Comparison of ENCODE assay signal across 8 cellular contexts in genomic region chr2:230412369-230412706, GRCh38. TPM values are rescaled to one million over a fixed set of nuclear protein-coding genes. Genes with fewer than 3 reads are reported as not detected.
A peak's percentile ranks its signal among the peaks of the same experiment; 100 is the strongest.
DNase-seq lines count a peak whose midpoint lies in the region; ATAC-seq and TF ChIP-seq lines count a peak whose summit lies in the region.

No MANE protein-coding gene starts in this region.

- intact Hi-C loops in natural killer cell (cut with micrococcal nuclease): loop anchor here (10.0 kb wide), 2 partner anchors 202 to 382 kb away; no protein-coding TSS in a partner anchor

- H3K4me3 ChIP-seq in BLaER1 (peak overlapping the region; percentile 78), LNCaP clone FGC (ENCODE audit: low read depth, low read length) (peak overlapping the region; percentile 59), cardiac fibroblast (replicated peaks in 1 of 2; ENCODE audit: low read depth in 2 of 2, low read length in 2 of 2) (peak overlapping the region; percentile 63 to 67)

- H3K9ac ChIP-seq in BLaER1: peak overlapping the region; percentile 91

- H3K27ac Mint-ChIP-seq in natural killer cell: peak overlapping the region; percentile 98 to 99

- in situ Hi-C loops in G401 (cut with HindIII; ENCODE audit: low sequenced_read_pairs): no loop called here

- peaks cover 53 to 55% of the 10 kb centered on the region in 2 donors for H3K4me1 Mint-ChIP-seq in natural killer cell

- H3K27ac ChIP-seq in BLaER1: peak overlapping the region; percentile 90

- H3K27me3 ChIP-seq in BLaER1: no peaks in the 10 kb centered on the region

- DNase-seq in LNCaP clone FGC (ENCODE audit: low read depth): no peak
- DNase-seq in cardiac fibroblast (ENCODE audit: low read depth in 2 of 2): no peak
- no peak for DNase-seq in natural killer cell
- DNase-seq in G401 (ENCODE audit: low spot score): no peak
- no peak for DNase-seq in EL
- DNase-seq in DMS53 treated with DMSO at 0.1 percent for 48 hours (lab: John Stamatoyannopoulos, UW; ENCODE audit: unreplicated experiment): no peak

- no peaks in the 10 kb centered on the region for H3K36me3 ChIP-seq in BLaER1

- TF ChIP-seq CTCF in LNCaP clone FGC (IDR thresholded peaks at IDR 0.05; ENCODE audit: control insufficient read depth, extremely low read depth, insufficient read depth) (no peak), cardiac fibroblast (IDR thresholded peaks at IDR 0.05; ENCODE audit: low read depth, low read length) (no peak), natural killer cell (IDR thresholded peaks at IDR 0.05) (no peak)

- no peaks in the 10 kb centered on the region for H3K27me3 Mint-ChIP-seq in natural killer cell (ENCODE audit: low read depth in 2 of 2)

- H3K36me3 Mint-ChIP-seq in natural killer cell: no peaks in the 10 kb centered on the region

- H3K9me3 ChIP-seq in BLaER1: no peaks in the 10 kb centered on the region

- H3K9me3 Mint-ChIP-seq in natural killer cell: no peaks in the 10 kb centered on the region

- no peaks in the 10 kb centered on the region for H4K20me1 ChIP-seq in BLaER1

- H3K4me2 ChIP-seq in BLaER1: peak overlapping the region; percentile 98

- peak overlapping the region; percentile 100 for H3K4me3 Mint-ChIP-seq in natural killer cell

- ATAC-seq in natural killer cell (no peak), GM21723 (IDR thresholded peaks at IDR 0.05; ENCODE audit: unreplicated experiment) (no peak)

- H3K4me1 ChIP-seq in BLaER1: peaks cover 35% of the 10 kb centered on the region

RNA-seq across cellular contexts. Expression of gene SP100, which starts 3.7 kb away (rescaled TPM):
- 100 to 1,000 TPM; 338 to 393 (median 363) TPM for total RNA-seq in natural killer cell
- 1.2 TPM in 1 of 2 replicates, not detected in the other for total RNA-seq in G401 (2014; rRNA removed; shearing (Covaris generic))

Comparison
In these comparisons a context has a peak if more than half of its experiments do, and no peak if none do; other contexts are left out.
1. RNA of gene SP100, which starts 3.7 kb away (total RNA-seq): 338 to 393 TPM in natural killer cell; 1.2 TPM in G401; every median in the first group is over 100 times any median in the second.
2. Peak in every context shown above with its lines, with median percentiles within 50 percentile points of each other: H3K4me3 ChIP-seq.